In the genomic region with DNA sequence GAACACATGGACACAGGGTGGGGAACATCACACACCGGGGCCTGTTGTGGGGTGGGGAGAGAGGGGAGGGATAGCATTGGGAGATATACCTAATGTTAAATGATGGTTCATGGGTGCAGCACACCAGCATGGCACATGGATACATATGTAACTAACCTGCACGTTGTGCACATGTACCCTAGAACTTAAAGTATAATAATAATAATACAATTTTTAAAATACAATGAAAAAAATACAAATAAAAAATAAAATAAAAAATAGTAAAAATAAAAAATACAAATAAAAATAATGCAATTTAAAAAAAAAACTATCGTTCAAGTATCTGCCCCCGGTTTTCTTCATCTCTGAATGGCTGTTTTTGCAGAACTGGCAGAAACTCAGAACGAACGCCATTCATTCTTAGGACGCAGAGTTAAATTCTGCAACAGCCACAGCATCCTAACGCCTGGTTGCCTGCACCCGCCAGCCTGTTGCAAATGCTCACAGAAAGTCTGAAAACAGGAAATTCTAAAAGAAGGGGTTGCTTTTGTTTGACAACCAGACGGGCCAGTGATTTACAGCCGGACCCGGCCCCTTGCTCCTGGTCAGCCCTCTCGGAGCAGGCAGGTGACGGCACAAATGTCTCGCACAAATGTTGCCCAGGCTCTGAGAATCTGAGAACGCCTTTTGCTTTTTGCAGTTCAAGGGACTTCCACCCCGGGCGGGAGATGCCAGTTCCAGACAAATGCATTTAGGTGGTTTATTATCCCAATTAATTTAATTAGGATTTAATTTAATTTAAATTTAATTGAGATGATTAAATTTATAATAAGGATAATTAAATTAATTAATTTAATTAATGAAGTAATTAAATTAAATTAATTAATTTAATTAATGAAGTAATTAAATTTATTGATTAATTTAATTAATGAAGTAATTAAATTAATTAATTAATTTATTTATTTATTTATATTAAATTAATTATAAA, we compare ENCODE assay signal across 14 cellular contexts. TPM values are rescaled to one million over a fixed set of nuclear protein-coding genes. Genes with fewer than 3 reads are reported as not detected.
DNase-seq lines count a peak whose midpoint lies in the region; ATAC-seq and TF ChIP-seq lines count a peak whose summit lies in the region.
"Had no signal": no experiment of that assay in that cellular context is flagged by ENCODE, and none has a peak within 500 bp of the region (broad histone marks: within the 10 kb centered on the region; RNA-seq: fewer than 3 reads in every experiment).

No MANE protein-coding gene starts in this region.

- ATAC-seq in heart right ventricle (no peak), GM21526 (IDR thresholded peaks at IDR 0.05; ENCODE audit: low FRiP score, unreplicated experiment) (no peak), HG03280 (IDR thresholded peaks at IDR 0.05; ENCODE audit: unreplicated experiment) (no peak), omental fat pad (ENCODE audit: low FRiP score) (no peak)
- ATAC-seq: left ventricle myocardium superior, psoas muscle had no signal

- H3K27ac ChIP-seq in cardiac muscle cell (no peak overlapping the region), heart right ventricle (no peak overlapping the region), spleen (no peak overlapping the region)
- H3K27ac ChIP-seq: psoas muscle had no signal

- TF ChIP-seq CTCF in cardiac muscle cell (IDR thresholded peaks at IDR 0.05; ENCODE audit: low read depth, low read length): no peak
- no peak for TF ChIP-seq CTCF in heart right ventricle (IDR thresholded peaks at IDR 0.05)
- TF ChIP-seq CTCF in NB4 (IDR thresholded peaks at IDR 0.05; ENCODE audit: low read depth, low read length): no peak
- no peak for TF ChIP-seq CTCF in spleen (IDR thresholded peaks at IDR 0.05 in 8 of 11, conservative IDR thresholded peaks at IDR 0.05 in 3 of 11)
- no peak for TF ChIP-seq CTCF in omental fat pad (IDR thresholded peaks at IDR 0.05)

- TF ChIP-seq POLR2A in NB4 (IDR thresholded peaks at IDR 0.05; ENCODE audit: extremely low read depth, insufficient read length) (no peak), spleen (IDR thresholded peaks at IDR 0.05) (no peak)

- intact Hi-C loops in heart right ventricle (cut with DNase I) (no loop called here), spleen (cut with DNase I; ENCODE audit: low total_unique reads) (no loop called here)

- peak; percentile 10 to 39 for DNase-seq in cardiac muscle cell (ENCODE audit: low read depth in 1 of 2, low spot score in 1 of 2)
- no peak for DNase-seq in heart right ventricle
- DNase-seq in NB4 (ENCODE audit: low read depth): peak; percentile 62
- DNase-seq in glomerular visceral epithelial cell (ENCODE audit: extremely low spot score): peak; percentile 14
- DNase-seq in spleen: peak; percentile 76
- DNase-seq in omental fat pad (ENCODE audit: low spot score): no peak
- DNase-seq: left ventricle myocardium superior, NCI-H2029 treated with DMSO at 0.1 percent for 48 hours, substantia nigra had no signal

- H3K4me3 ChIP-seq in cardiac muscle cell: no peak overlapping the region
- no peak overlapping the region for H3K4me3 ChIP-seq in heart right ventricle
- H3K4me3 ChIP-seq in NB4 (ENCODE audit: low read depth, low read length): no peak overlapping the region
- H3K4me3 ChIP-seq in spleen: no peak overlapping the region
- H3K4me3 ChIP-seq: psoas muscle had no signal

- H3K27me3 ChIP-seq in cardiac muscle cell (no peaks in the 10 kb centered on the region), heart right ventricle (peaks cover 0 to 27% (median 11%) of the 10 kb centered on the region in 7 donors), spleen (replicated peaks in 1 of 7) (peaks cover 0 to 32% (median 5%) of the 10 kb centered on the region in 7 donors)

- 35 to 37% methylated on average over 18 of the region's 18 CpGs for WGBS in heart right ventricle, 2 donors
- WGBS in spleen, 5 donors: 6 to 9% (median 8%) methylated on average over 18 of the region's 18 CpGs

- no peaks in the 10 kb centered on the region for H3K9me3 ChIP-seq in cardiac muscle cell (ENCODE audit: low read depth)
- H3K9me3 ChIP-seq in heart right ventricle: no peaks in the 10 kb centered on the region
- no peaks in the 10 kb centered on the region for H3K9me3 ChIP-seq in spleen
- H3K9me3 ChIP-seq: psoas muscle had no signal

- H3K36me3 ChIP-seq in cardiac muscle cell (no peaks in the 10 kb centered on the region), heart right ventricle (no peaks in the 10 kb centered on the region), spleen (no peaks in the 10 kb centered on the region)

- H3K4me1 ChIP-seq in cardiac muscle cell (ENCODE audit: low read depth) (peaks cover 4% of the 10 kb centered on the region), heart right ventricle (peaks cover 0 to 4% (median 0%) of the 10 kb centered on the region in 9 donors), spleen (peaks cover 0 to 13% (median 5%) of the 10 kb centered on the region in 6 donors)
- H3K4me1 ChIP-seq: psoas muscle had no signal

RNA-seq across cellular contexts. Expression of a gene that starts 47.8 kb away (rescaled TPM):
- total RNA-seq in cardiac muscle cell (not detected in 2 replicates), heart right ventricle (under 1 TPM in 4 of 10 donors, not detected in 6; 0.14 to 0.51 (median 0.39) TPM), spleen (under 1 TPM in 4 of 7 donors, not detected in 3; 0.26 to 0.98 (median 0.37) TPM), omental fat pad (1 to 10 TPM in 1 of 4 donors, under 1 TPM in 3; 0.47 to 1.0 (median 0.61) TPM)
- polyA plus RNA-seq in cardiac muscle cell (not detected in 2 replicates), heart right ventricle (under 1 TPM in 1 of 2 donors, not detected in 1; 0.07 TPM), spleen (1 to 10 TPM in 1 of 3 donors, under 1 TPM in 1, not detected in 1; 0.55 to 1.8 TPM)
- total RNA-seq: bronchial epithelial cell, left ventricle myocardium superior had no signal
- polyA plus RNA-seq: BJ had no signal

Comparison
In these comparisons a context has a peak if more than half of its experiments do, and no peak if none do; other contexts are left out.
1. DNase-seq: peak in cardiac muscle cell (2 of 2), NB4 (single experiment), glomerular visceral epithelial cell (single experiment) and spleen (single experiment); none in heart right ventricle (0 of 2) and omental fat pad (single experiment).